9 cellular contexts compared by ENCODE assay signal in the genomic region with DNA sequence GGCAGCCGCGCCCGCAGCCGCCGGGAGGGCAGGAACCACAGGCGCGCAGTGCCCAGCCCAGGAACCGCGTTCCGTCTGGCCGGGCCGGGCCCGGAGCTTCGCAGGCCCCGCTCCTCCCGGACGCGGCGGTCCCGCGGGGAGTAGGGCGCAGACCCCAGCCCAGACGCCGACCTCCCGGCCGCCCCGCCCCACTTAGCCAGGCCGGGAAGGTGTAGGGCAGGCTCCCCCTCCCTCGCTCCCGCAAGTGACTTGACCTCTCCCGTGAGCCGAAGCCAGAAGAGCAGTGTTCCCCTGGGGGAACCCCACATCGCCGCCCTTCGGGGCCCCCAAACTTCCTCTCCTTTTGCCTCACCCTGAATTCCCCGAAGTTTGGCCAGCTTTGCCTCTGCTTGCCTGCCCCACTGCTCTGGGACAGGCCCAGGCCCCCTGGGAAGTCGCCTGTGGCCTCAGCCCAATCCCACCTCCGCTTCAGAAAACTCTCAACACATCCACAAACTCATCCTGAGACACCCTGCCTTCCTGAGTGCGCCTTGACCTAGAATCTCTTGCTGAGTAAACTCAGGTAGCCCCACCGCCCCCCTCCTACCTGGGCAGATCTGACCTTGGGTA. TPM values are rescaled to one million over a fixed set of nuclear protein-coding genes. Genes with fewer than 3 reads are reported as not detected.
DNase-seq lines count a peak whose midpoint lies in the region; ATAC-seq and TF ChIP-seq lines count a peak whose summit lies in the region.
"Had no signal": no experiment of that assay in that cellular context is flagged by ENCODE, and none has a peak within 500 bp of the region (broad histone marks: within the 10 kb centered on the region; RNA-seq: fewer than 3 reads in every experiment).

No MANE protein-coding gene starts in this region.

- peaks cover 22% of the 10 kb centered on the region for H3K79me2 ChIP-seq in hepatocyte
- H3K79me2 ChIP-seq: parathyroid adenoma had no signal

- TF ChIP-seq EP300 in stomach (IDR thresholded peaks at IDR 0.05): no peak

- H2AFZ ChIP-seq in hepatocyte: peak overlapping the region; percentile 45
- H2AFZ ChIP-seq: parathyroid adenoma had no signal

- no peaks in the 10 kb centered on the region for H3K9me3 Mint-ChIP-seq in activated T-cell treated with anti-CD3 and anti-CD28 coated beads, Interleukin-2, amount 50 U/mL, for 4 hours
- H3K9me3 Mint-ChIP-seq in T-helper 2 cell treated with Interferon-gamma antibody and Interleukin-4, amounts not matched to agents 5 μg/mL and 100 μg/mL, for 36 hours: no peaks in the 10 kb centered on the region

- peak overlapping the region; percentile 76 for H3K27ac Mint-ChIP-seq in T-helper 2 cell treated with Interferon-gamma antibody and Interleukin-4, amounts not matched to agents 5 μg/mL and 100 μg/mL, for 36 hours

- no peaks in the 10 kb centered on the region for H3K9me3 ChIP-seq in hepatocyte (ENCODE audit: low read depth)
- H3K9me3 ChIP-seq in stomach: no peaks in the 10 kb centered on the region

- intact Hi-C loops in stomach (cut with DNase I; ENCODE audit: low total_unique reads): no loop called here

- peak in 1 of 2 donors; percentile 1 for ATAC-seq in activated T-cell treated with anti-CD3 and anti-CD28 coated beads, Interleukin-2, amount 50 U/mL, for 4 hours
- no peak for ATAC-seq in GM18511 (IDR thresholded peaks at IDR 0.05; ENCODE audit: unreplicated experiment)

- no peak for TF ChIP-seq CTCF in hepatocyte (IDR thresholded peaks at IDR 0.05; ENCODE audit: poor library complexity)
- TF ChIP-seq CTCF in stomach (IDR thresholded peaks at IDR 0.05): no peak

- no peaks in the 10 kb centered on the region for H4K20me1 ChIP-seq in hepatocyte (ENCODE audit: insufficient read depth, poor library complexity, severe bottlenecking)

- TF ChIP-seq POLR2A in stomach (IDR thresholded peaks at IDR 0.05): no peak

- H3K36me3 Mint-ChIP-seq in activated T-cell treated with anti-CD3 and anti-CD28 coated beads, Interleukin-2, amount 50 U/mL, for 4 hours (ENCODE audit: insufficient read depth): no peaks in the 10 kb centered on the region
- H3K36me3 Mint-ChIP-seq in T-helper 2 cell treated with Interferon-gamma antibody and Interleukin-4, amounts not matched to agents 5 μg/mL and 100 μg/mL, for 36 hours (ENCODE audit: low read depth): no peaks in the 10 kb centered on the region

- H3K4me1 ChIP-seq in hepatocyte (ENCODE audit: insufficient read depth) (peaks cover 30% of the 10 kb centered on the region), stomach (peaks cover 21 to 48% (median 31%) of the 10 kb centered on the region in 4 donors)

- H3K4me1 Mint-ChIP-seq in activated T-cell treated with anti-CD3 and anti-CD28 coated beads, Interleukin-2, amount 50 U/mL, for 4 hours (ENCODE audit: low read depth): peaks cover 32% of the 10 kb centered on the region
- peaks cover 21% of the 10 kb centered on the region for H3K4me1 Mint-ChIP-seq in T-helper 2 cell treated with Interferon-gamma antibody and Interleukin-4, amounts not matched to agents 5 μg/mL and 100 μg/mL, for 36 hours (ENCODE audit: low read depth)

- peak overlapping the region; percentile 85 for H3K4me3 Mint-ChIP-seq in activated T-cell treated with anti-CD3 and anti-CD28 coated beads, Interleukin-2, amount 50 U/mL, for 4 hours
- peak overlapping the region; percentile 80 for H3K4me3 Mint-ChIP-seq in T-helper 2 cell treated with Interferon-gamma antibody and Interleukin-4, amounts not matched to agents 5 μg/mL and 100 μg/mL, for 36 hours

- H3K36me3 ChIP-seq in hepatocyte (replicated peaks; ENCODE audit: insufficient read depth, low read depth) (no peaks in the 10 kb centered on the region), stomach (no peaks in the 10 kb centered on the region)

- peak overlapping the region; percentile 91 for H3K4me2 ChIP-seq in hepatocyte

- H3K27me3 Mint-ChIP-seq in activated T-cell treated with anti-CD3 and anti-CD28 coated beads, Interleukin-2, amount 50 U/mL, for 4 hours (ENCODE audit: low read depth): no peaks in the 10 kb centered on the region
- peaks cover 29% of the 10 kb centered on the region for H3K27me3 Mint-ChIP-seq in T-helper 2 cell treated with Interferon-gamma antibody and Interleukin-4, amounts not matched to agents 5 μg/mL and 100 μg/mL, for 36 hours (ENCODE audit: low read depth)

- no peaks in the 10 kb centered on the region for H3K9me2 ChIP-seq in hepatocyte (replicated peaks; ENCODE audit: insufficient read depth)

- H3K27ac ChIP-seq in hepatocyte (no peak overlapping the region), stomach (no peak overlapping the region)
- H3K27ac ChIP-seq: parathyroid adenoma had no signal

- DNase-seq in activated T-cell treated with anti-CD3 and anti-CD28 coated beads, Interleukin-2, amount 50 U/mL, for 4 hours: no peak
- DNase-seq in activated T-cell treated with anti-CD3 and anti-CD28 coated beads for 4 hours (no peak), hepatocyte (ENCODE audit: low spot score) (no peak), stomach (no peak), AG08396 (ENCODE audit: low spot score) (no peak), retina (no peak)
- peak; percentile 25 for DNase-seq in T-helper 2 cell treated with Interferon-gamma antibody and Interleukin-4, amounts not matched to agents 5 μg/mL and 100 μg/mL, for 36 hours (ENCODE audit: low spot score)

- 12% methylated on average over 31 of the region's 40 CpGs for WGBS in hepatocyte (ENCODE audit: low lambda C conversion rate, missing lambda C conversion rate)
- WGBS in stomach, 5 donors: 7 to 40% (median 20%) methylated on average over 9 to 40 of the region's 40 CpGs

- H3K27me3 ChIP-seq in hepatocyte: peaks cover 40% of the 10 kb centered on the region
- peaks cover 0 to 61% (median 33%) of the 10 kb centered on the region in 3 donors for H3K27me3 ChIP-seq in stomach

- H3K4me3 ChIP-seq in hepatocyte: peak overlapping the region; percentile 49
- peak overlapping the region; percentile 59 to 83 (median 74) for H3K4me3 ChIP-seq in stomach

RNA-seq across cellular contexts. Expression of a gene that starts 0.5 kb away (rescaled TPM):
- 1 to 10 TPM; 5.6 to 8.0 (median 6.3) TPM for total RNA-seq in activated T-cell treated with anti-CD3 and anti-CD28 coated beads, Interleukin-2, amount 50 U/mL, for 4 hours
- total RNA-seq in hepatocyte (34.3 and 35.6 TPM in 2 replicates), stomach (10 to 100 TPM; 12.5 to 54.0 (median 29.0) TPM)
- polyA plus RNA-seq in hepatocyte (42.9 and 44.2 TPM in 2 replicates), stomach (1 to 10 TPM; 3.8 to 8.3 (median 7.6) TPM)
